9 cellular contexts compared by ENCODE assay signal in genomic region chr11:10622957-10623787, GRCh38. TPM values are rescaled to one million over a fixed set of nuclear protein-coding genes. Genes with fewer than 3 reads are reported as not detected.
DNase-seq lines count a peak whose midpoint lies in the region; ATAC-seq lines count a peak whose summit lies in the region.
"Had no signal": no experiment of that assay in that cellular context is flagged by ENCODE, and none has a peak within 500 bp of the region (broad histone marks: within the 10 kb centered on the region; RNA-seq: fewer than 3 reads in every experiment).

No MANE protein-coding gene starts in this region.

- ATAC-seq in stimulated activated naive B cell treated with anti-CD40 and anti-IgM and Interleukin-4, amounts not matched to agents 10 μg/mL and 1 μg/mL and 100 μg/mL, for 72 hours (replicated peaks): peak; percentile 91 to 93
- ATAC-seq in HG02678 (IDR thresholded peaks at IDR 0.05; ENCODE audit: unreplicated experiment) (no peak), GM21360 (IDR thresholded peaks at IDR 0.05; ENCODE audit: unreplicated experiment) (no peak)

- in situ Hi-C loops in KBM-7 (cut with MboI; ENCODE audit: low pct_unique_long_range_greater_than_20kb, low sequenced_read_pairs): no loop called here

- H3K9me3 Mint-ChIP-seq in stimulated activated naive B cell treated with anti-CD40 and anti-IgM and Interleukin-4, amounts not matched to agents 10 μg/mL and 1 μg/mL and 100 μg/mL, for 72 hours: no peaks in the 10 kb centered on the region

- peaks cover 32 to 63% of the 10 kb centered on the region in 2 donors for H3K4me1 Mint-ChIP-seq in stimulated activated naive B cell treated with anti-CD40 and anti-IgM and Interleukin-4, amounts not matched to agents 10 μg/mL and 1 μg/mL and 100 μg/mL, for 72 hours

- intact Hi-C loops in cardiac septum (cut with DNase I): loop anchor here (10.0 kb wide), 1 partner anchor 112 kb away; no protein-coding TSS in a partner anchor

- H3K27ac Mint-ChIP-seq in stimulated activated naive B cell treated with anti-CD40 and anti-IgM and Interleukin-4, amounts not matched to agents 10 μg/mL and 1 μg/mL and 100 μg/mL, for 72 hours: peak overlapping the region; percentile 97

- DNase-seq in KBM-7 (peak; percentile 44), UCSD-AML1 (lab: John Stamatoyannopoulos, UW; ENCODE audit: unreplicated experiment) (peak; percentile 44), cardiac septum (ENCODE audit: low spot score) (peak; percentile 89), NCI-H1930 (lab: John Stamatoyannopoulos, UW) (no peak), NCI-H187 treated with DMSO at 0.1 percent for 48 hours (lab: John Stamatoyannopoulos, UW) (no peak)
- peak; percentile 35 for DNase-seq in stimulated activated naive B cell treated with anti-CD40 and anti-IgM and Interleukin-4, amounts not matched to agents 10 μg/mL and 1 μg/mL and 100 μg/mL, for 72 hours
- DNase-seq: stimulated activated CD4-positive, alpha-beta T cell treated with anti-CD3 and anti-CD28 coated beads, Interleukin-15, amount 100 ng/mL, for 24 hours had no signal

- H3K27me3 Mint-ChIP-seq in stimulated activated naive B cell treated with anti-CD40 and anti-IgM and Interleukin-4, amounts not matched to agents 10 μg/mL and 1 μg/mL and 100 μg/mL, for 72 hours: no peaks in the 10 kb centered on the region

- H3K4me3 Mint-ChIP-seq in stimulated activated naive B cell treated with anti-CD40 and anti-IgM and Interleukin-4, amounts not matched to agents 10 μg/mL and 1 μg/mL and 100 μg/mL, for 72 hours: peak overlapping the region; percentile 21 to 26

- no peaks in the 10 kb centered on the region for H3K36me3 Mint-ChIP-seq in stimulated activated naive B cell treated with anti-CD40 and anti-IgM and Interleukin-4, amounts not matched to agents 10 μg/mL and 1 μg/mL and 100 μg/mL, for 72 hours

RNA-seq across cellular contexts. Expression of gene LYVE1, which starts 54.7 kb away (rescaled TPM):
- total RNA-seq in cardiac septum: 15.2 TPM

Comparison
In these comparisons a context has a peak if more than half of its experiments do, and no peak if none do; other contexts are left out.
1. DNase-seq: peak in KBM-7 (single experiment), UCSD-AML1 (single experiment), cardiac septum (single experiment) and stimulated activated naive B cell treated with anti-CD40 and anti-IgM and Interleukin-4, amounts not matched to agents 10 μg/mL and 1 μg/mL and 100 μg/mL, for 72 hours (single experiment); none in NCI-H1930 (0 of 2) and NCI-H187 treated with DMSO at 0.1 percent for 48 hours (single experiment).
2. ATAC-seq: peak in stimulated activated naive B cell treated with anti-CD40 and anti-IgM and Interleukin-4, amounts not matched to agents 10 μg/mL and 1 μg/mL and 100 μg/mL, for 72 hours (2 of 2); none in HG02678 (single experiment) and GM21360 (single experiment).